Comparison of ENCODE assay signal across 13 cellular contexts in genomic region chr2:238274152-238274865, GRCh38.
"Had no signal": no experiment of that assay in that cellular context is flagged by ENCODE, and none has a peak within 500 bp of the region (broad histone marks: within the 10 kb centered on the region; RNA-seq: fewer than 3 reads in every experiment).

No MANE protein-coding gene starts in this region.

- H3K4me1 ChIP-seq: SJCRH30 had no signal

- H3K27me3 Mint-ChIP-seq: activated CD4-positive, alpha-beta T cell treated with anti-CD3 and anti-CD28 coated beads for 36 hours; activated CD8-positive, alpha-beta T cell treated with anti-CD3 and anti-CD28 coated beads for 36 hours; activated naive CD8-positive, alpha-beta T cell treated with anti-CD3 and anti-CD28 coated beads, Interleukin-2, amount 10 ng/mL, durations not matched to agents 7 days and 5 days had no signal

- H3K27ac Mint-ChIP-seq: activated CD4-positive, alpha-beta T cell treated with anti-CD3 and anti-CD28 coated beads for 36 hours; activated CD8-positive, alpha-beta T cell treated with anti-CD3 and anti-CD28 coated beads for 36 hours; activated naive CD8-positive, alpha-beta T cell treated with anti-CD3 and anti-CD28 coated beads, Interleukin-2, amount 10 ng/mL, durations not matched to agents 7 days and 5 days; nephron had no signal

- H3K4me3 Mint-ChIP-seq: activated CD4-positive, alpha-beta T cell treated with anti-CD3 and anti-CD28 coated beads for 36 hours; activated CD8-positive, alpha-beta T cell treated with anti-CD3 and anti-CD28 coated beads for 36 hours; activated naive CD8-positive, alpha-beta T cell treated with anti-CD3 and anti-CD28 coated beads, Interleukin-2, amount 10 ng/mL, durations not matched to agents 7 days and 5 days; nephron; stimulated activated effector memory CD8-positive, alpha-beta T cell treated with anti-CD3 and anti-CD28 coated beads, Interleukin-12 subunit alpha, Interleukin-12 subunit beta, amount 100 ng/mL, for 72 hours had no signal

- H3K9me3 ChIP-seq: SJCRH30, tibial artery had no signal

- DNase-seq: activated CD4-positive, alpha-beta T cell treated with anti-CD3 and anti-CD28 coated beads for 36 hours; activated CD8-positive, alpha-beta memory T cell treated with anti-CD3 and anti-CD28 coated beads, Interleukin-2, amount 50 U/mL, for 4 hours; activated CD8-positive, alpha-beta T cell treated with anti-CD3 and anti-CD28 coated beads for 36 hours; activated naive CD8-positive, alpha-beta T cell treated with anti-CD3 and anti-CD28 coated beads, Interleukin-2, amount 10 ng/mL, durations not matched to agents 7 days and 5 days; anterior cingulate cortex; foreskin melanocyte; SJCRH30; T-helper 9 cell; tibial artery; WERI-Rb-1 had no signal

- H3K4me1 Mint-ChIP-seq: activated CD4-positive, alpha-beta T cell treated with anti-CD3 and anti-CD28 coated beads for 36 hours; activated naive CD8-positive, alpha-beta T cell treated with anti-CD3 and anti-CD28 coated beads, Interleukin-2, amount 10 ng/mL, durations not matched to agents 7 days and 5 days had no signal

- H3K27ac ChIP-seq: SJCRH30, skin epidermis, tibial artery, WERI-Rb-1 had no signal

- H3K9me3 Mint-ChIP-seq: activated CD8-positive, alpha-beta T cell treated with anti-CD3 and anti-CD28 coated beads for 36 hours; activated naive CD8-positive, alpha-beta T cell treated with anti-CD3 and anti-CD28 coated beads, Interleukin-2, amount 10 ng/mL, durations not matched to agents 7 days and 5 days; nephron; stimulated activated effector memory CD8-positive, alpha-beta T cell treated with anti-CD3 and anti-CD28 coated beads, Interleukin-12 subunit alpha, Interleukin-12 subunit beta, amount 100 ng/mL, for 72 hours had no signal

- H3K4me3 ChIP-seq: SJCRH30, skin epidermis, tibial artery had no signal

- ATAC-seq: activated CD4-positive, alpha-beta T cell treated with anti-CD3 and anti-CD28 coated beads for 36 hours; activated CD8-positive, alpha-beta T cell treated with anti-CD3 and anti-CD28 coated beads for 36 hours; stimulated activated effector memory CD8-positive, alpha-beta T cell treated with anti-CD3 and anti-CD28 coated beads, Interleukin-12 subunit alpha, Interleukin-12 subunit beta, amount 100 ng/mL, for 72 hours had no signal

- H3K27me3 ChIP-seq: SJCRH30, tibial artery had no signal
